In the genomic region with DNA sequence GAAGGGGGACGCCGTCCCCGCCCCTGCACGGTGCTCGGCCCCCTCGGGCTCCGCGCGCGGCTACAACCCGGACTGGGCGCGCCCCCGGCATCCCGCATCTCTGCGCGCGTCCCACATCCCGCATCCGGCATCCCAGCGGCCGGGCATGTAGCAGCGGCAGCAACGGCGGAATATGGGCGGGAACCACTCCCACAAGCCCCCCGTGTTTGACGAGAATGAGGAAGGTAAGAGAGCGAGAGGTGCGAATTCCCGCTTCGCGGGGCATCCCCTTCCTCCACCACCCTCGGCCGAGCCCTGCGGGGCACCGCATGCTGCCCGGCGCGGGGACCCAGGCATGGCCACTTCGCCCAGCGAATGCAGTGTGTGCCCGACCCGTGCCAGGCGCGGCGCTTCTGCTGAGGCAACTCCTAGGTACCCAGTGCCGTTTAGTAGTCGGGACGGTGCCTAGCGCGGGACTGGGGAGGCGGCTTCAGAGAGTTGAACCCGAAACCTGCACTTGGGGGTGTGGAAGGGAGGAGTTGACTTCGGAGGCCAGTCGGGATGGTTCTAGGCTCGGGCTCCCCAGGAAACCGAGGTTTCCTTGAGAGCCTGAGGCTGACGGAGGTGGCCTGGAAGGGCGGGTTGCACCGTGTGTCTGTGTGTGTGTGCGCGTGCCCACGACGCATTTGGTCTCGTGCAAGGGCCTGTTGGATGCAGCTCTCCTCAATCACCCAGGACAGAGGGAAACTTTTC, we compare ENCODE assay signal across 8 cellular contexts. TPM values are rescaled to one million over a fixed set of nuclear protein-coding genes. Genes with fewer than 3 reads are reported as not detected.
DNase-seq lines count a peak whose midpoint lies in the region; ATAC-seq, FAIRE-seq and TF ChIP-seq lines count a peak whose summit lies in the region.

No MANE protein-coding gene starts in this region.

- peak; percentile 6 for DNase-seq in NCI-H1092 treated with DMSO at 0.1 percent for 48 hours (lab: John Stamatoyannopoulos, UW)
- DNase-seq in NCI-H1092 (lab: John Stamatoyannopoulos, UW): no peak
- no peak for DNase-seq in K562 (ENCODE audit: extremely low read depth in 1 of 4, low spot score in 3 of 4)
- no peak for DNase-seq in kidney epithelial cell (ENCODE audit: low read depth)
- DNase-seq in stimulated activated naive CD8-positive, alpha-beta T cell treated with anti-CD3 and anti-CD28 coated beads, Interleukin-15, amount 100 ng/mL, for 72 hours: peak in 1 of 2 donors; percentile 13
- DNase-seq in mucosa of gallbladder (ENCODE audit: low spot score): no peak
- DNase-seq in ureter (ENCODE audit: low spot score): no peak

- H3K27ac ChIP-seq in K562 (ENCODE audit: extremely low read depth, low read depth, low read length): no peak overlapping the region

- peaks cover 78% of the 10 kb centered on the region for H3K27me3 Mint-ChIP-seq in stimulated activated naive CD8-positive, alpha-beta T cell treated with anti-CD3 and anti-CD28 coated beads, Interleukin-15, amount 100 ng/mL, for 72 hours

- H3K9me3 Mint-ChIP-seq in stimulated activated naive CD8-positive, alpha-beta T cell treated with anti-CD3 and anti-CD28 coated beads, Interleukin-15, amount 100 ng/mL, for 72 hours: no peaks in the 10 kb centered on the region

- no peaks in the 10 kb centered on the region for H3K36me3 ChIP-seq in K562 (ENCODE audit: control insufficient read depth, insufficient read depth, low read length)
- no peaks in the 10 kb centered on the region for H3K36me3 ChIP-seq in kidney epithelial cell (ENCODE audit: control insufficient read depth, insufficient read depth, low read length)

- TF ChIP-seq CTCF in K562 (IDR thresholded peaks at IDR 0.05 in 2 of 3, conservative IDR thresholded peaks at IDR 0.05 in 1 of 3; ENCODE audit: insufficient read depth in 2 of 3, low read depth in 1 of 3, low read length in 3 of 3) (no peak), kidney epithelial cell (IDR thresholded peaks at IDR 0.05; ENCODE audit: insufficient read depth, low read length, poor library complexity, severe bottlenecking) (no peak)

- no peak for TF ChIP-seq EP300 in K562 (IDR thresholded peaks at IDR 0.05; ENCODE audit: low read length)

- peak overlapping the region in 1 of 2 experiments; percentile 6; a peak in 1 of 4 replicates for H3K9ac ChIP-seq in K562 (ENCODE audit: insufficient read depth in 1 of 2, low read depth in 2 of 2, low read length in 2 of 2)

- no peak overlapping the region for H3K27ac Mint-ChIP-seq in stimulated activated naive CD8-positive, alpha-beta T cell treated with anti-CD3 and anti-CD28 coated beads, Interleukin-15, amount 100 ng/mL, for 72 hours

- H2AFZ ChIP-seq in K562 (ENCODE audit: low read depth, low read length): 0 out of 2 replicates have a peak overlapping the region, but pooled peaks have one; percentile 91

- intact Hi-C loops in K562 (cut with micrococcal nuclease): loop anchor here (2.0 to 5.0 kb wide), 2 partner anchors 91 to 325 kb away; no protein-coding TSS in a partner anchor

- no peak for FAIRE-seq in K562 (lab: Jason Lieb, UNC)

- H3K79me2 ChIP-seq in K562 (ENCODE audit: control insufficient read depth, insufficient read depth, low read length): no peaks in the 10 kb centered on the region

- ATAC-seq in K562 (no peak), HG03565 (IDR thresholded peaks at IDR 0.05; ENCODE audit: unreplicated experiment) (no peak)
- ATAC-seq in stimulated activated naive CD8-positive, alpha-beta T cell treated with anti-CD3 and anti-CD28 coated beads, Interleukin-15, amount 100 ng/mL, for 72 hours: peak; percentile 49

- POLR2A ChIA-PET in K562 (lab: Yijun Ruan, JAX): interaction anchor here (0.7 to 1.3 kb wide), 2 partner anchors 9 to 11 kb away, joined by 3 to 4 read pairs; no protein-coding TSS in a partner anchor

- peaks cover 7 to 22% of the 10 kb centered on the region in 2 experiments; a peak in 3 of 5 replicates for H3K4me1 ChIP-seq in K562 (replicated peaks in 1 of 2; ENCODE audit: control insufficient read depth in 2 of 2, insufficient read depth in 2 of 2, low read length in 2 of 2)

- no peaks in the 10 kb centered on the region for H4K20me1 ChIP-seq in K562 (replicated peaks; ENCODE audit: control insufficient read depth, insufficient read depth, low read length)

- no TSS peak for BruUV-seq in K562 (replicated peaks; lab: Mats Ljungman, UMichigan)

- peaks cover 21% of the 10 kb centered on the region for H3K4me1 Mint-ChIP-seq in stimulated activated naive CD8-positive, alpha-beta T cell treated with anti-CD3 and anti-CD28 coated beads, Interleukin-15, amount 100 ng/mL, for 72 hours

- CTCF ChIA-PET in K562 (lab: Yijun Ruan, JAX; ENCODE audit: low intra/inter-chr PET ratio): interaction anchor here (1.7 kb wide), 1 partner anchor 326 kb away, joined by 6 read pairs; no protein-coding TSS in a partner anchor

- H3K4me3 Mint-ChIP-seq in stimulated activated naive CD8-positive, alpha-beta T cell treated with anti-CD3 and anti-CD28 coated beads, Interleukin-15, amount 100 ng/mL, for 72 hours: peak overlapping the region; percentile 22 to 82

- no peak for TF ChIP-seq POLR2A in K562 (conservative IDR thresholded peaks at IDR 0.05)

- no peak for TF ChIP-seq RAD21 in K562 (CRISPR knock-in tag; conservative IDR thresholded peaks at IDR 0.05 in 1 of 2, IDR thresholded peaks at IDR 0.05 in 1 of 2)

- H3K4me3 ChIP-seq in K562 (no peak overlapping the region), kidney epithelial cell (ENCODE audit: low read depth, low read length) (peak overlapping the region; percentile 53)

- no peaks in the 10 kb centered on the region for H3K9me1 ChIP-seq in K562 (ENCODE audit: control insufficient read depth, insufficient read depth, low read length)

- WGBS in K562 (ENCODE audit: insufficient coverage, low coverage, missing lambda C conversion rate): 78% methylated on average over 27 of the region's 66 CpGs

- H3K27me3 ChIP-seq in K562 (ENCODE audit: control insufficient read depth in 2 of 2, insufficient read depth in 2 of 2, low read length in 2 of 2) (peaks cover 0 to 5% of the 10 kb centered on the region in 2 experiments; a peak in 1 of 5 replicates), kidney epithelial cell (ENCODE audit: control insufficient read depth, insufficient read depth, low read length) (no peaks in the 10 kb centered on the region)

- in situ Hi-C loops in K562 (cut with MboI): no loop called here

- H3K9me3 ChIP-seq in K562 (replicated peaks; ENCODE audit: control insufficient read depth, insufficient read depth, low read depth, low read length): no peaks in the 10 kb centered on the region

- H3K4me2 ChIP-seq in K562 (ENCODE audit: insufficient read depth, low read length): no peak overlapping the region

TF ChIP-seq in K562, 482 proteins besides CTCF, POLR2A, EP300 and RAD21:
- TF ChIP-seq CREB1 (IDR thresholded peaks at IDR 0.05): no peak
- no peak for TF ChIP-seq CREB1 (CRISPR knock-in tag; IDR thresholded peaks at IDR 0.05)
- peak; percentile 5; the same call in 1 of the 2 replicates for TF ChIP-seq L3MBTL2 (IDR thresholded peaks at IDR 0.05)

RNA-seq across cellular contexts. Expression of gene STK32B, which starts 0.6 kb away (rescaled TPM):
- 0.21 and 0.23 TPM in 2 replicates for total RNA-seq in K562 (2011; cell fraction: chromatin; rRNA removed; ENCODE audit: low replicate concordance)
- 0.13 TPM in 1 of 2 replicates, not detected in the other for total RNA-seq in K562 (2011; cell fraction: nucleolus; rRNA removed)
- total RNA-seq in K562 (2011; cell fraction: nucleoplasm; rRNA removed): 0.15 and 0.53 TPM in 2 replicates
- total RNA-seq in K562 (2014; rRNA removed) (0.08 TPM in 1 of 2 replicates, not detected in the other), K562 (2014; rRNA removed; fragmentation: Illumina TruSeq; extraction: Trizol) (0.11 and 0.16 TPM in 2 replicates), K562 (2015; rRNA removed; fragmentation: Illumina TruSeq; extraction: Trizol) (0.07 and 0.08 TPM in 2 replicates), K562 (2021) (0.18 and 0.20 TPM in 2 replicates), kidney epithelial cell (2.6 and 3.6 TPM in 2 replicates), mucosa of gallbladder (4.1 TPM), ureter (0.94 TPM)
- polyA plus RNA-seq in K562 (2011; rRNA removed) (not detected in 2 replicates), K562 (2014; fragmentation: Illumina TruSeq; extraction: Trizol) (0.10 and 0.12 TPM in 2 replicates), K562 (2014; fragmentation: Nextera tagmentation; extraction: Ambion mirVana) (under 1 TPM; 0.03 to 0.04 TPM), K562 (2014; rRNA removed) (0.05 and 0.22 TPM in 2 replicates)
- polyA plus RNA-seq in K562 (2011; cell fraction: cytosol; rRNA removed): 0.01 and 0.04 TPM in 2 replicates
- 0.14 TPM in 1 of 2 replicates, not detected in the other for polyA plus RNA-seq in K562 (2011; cell fraction: nucleus; rRNA removed)
- polyA plus RNA-seq in K562 (2012): 0.30 and 0.71 TPM in 2 replicates
- polyA minus RNA-seq in K562 (2011; rRNA and poly(A)+ RNA removed): 0.06 TPM in 1 of 2 replicates, not detected in the other
- not detected in 2 replicates for polyA minus RNA-seq in K562 (2011; cell fraction: cytosol; rRNA and poly(A)+ RNA removed)
- 0.13 TPM in 1 of 2 replicates, not detected in the other for polyA minus RNA-seq in K562 (2011; cell fraction: nucleus; rRNA and poly(A)+ RNA removed)

RNA-seq across cellular contexts. Expression of gene CYTL1, which starts 32.6 kb away (rescaled TPM):
- not detected in 2 replicates for total RNA-seq in K562 (2011; cell fraction: chromatin; rRNA removed; ENCODE audit: low replicate concordance)
- total RNA-seq in K562 (2011; cell fraction: nucleolus; rRNA removed): not detected in 2 replicates
- not detected in 2 replicates for total RNA-seq in K562 (2011; cell fraction: nucleoplasm; rRNA removed)
- total RNA-seq in K562 (2014; rRNA removed) (not detected in 2 replicates), K562 (2014; rRNA removed; fragmentation: Illumina TruSeq; extraction: Trizol) (not detected in 2 replicates), K562 (2015; rRNA removed; fragmentation: Illumina TruSeq; extraction: Trizol) (not detected in 2 replicates), K562 (2021) (not detected in 2 replicates), kidney epithelial cell (8.2 and 9.4 TPM in 2 replicates), mucosa of gallbladder (10.7 TPM), ureter (3.0 TPM)
- polyA plus RNA-seq in K562 (2011; rRNA removed) (not detected in 2 replicates), K562 (2014; fragmentation: Illumina TruSeq; extraction: Trizol) (not detected in 2 replicates), K562 (2014; fragmentation: Nextera tagmentation; extraction: Ambion mirVana) (not detected), K562 (2014; rRNA removed) (not detected in 2 replicates)
- not detected in 2 replicates for polyA plus RNA-seq in K562 (2011; cell fraction: cytosol; rRNA removed)
- not detected in 2 replicates for polyA plus RNA-seq in K562 (2011; cell fraction: nucleus; rRNA removed)
- polyA plus RNA-seq in K562 (2012): 0.19 TPM in 1 of 2 replicates, not detected in the other
- not detected in 2 replicates for polyA minus RNA-seq in K562 (2011; rRNA and poly(A)+ RNA removed)
- polyA minus RNA-seq in K562 (2011; cell fraction: cytosol; rRNA and poly(A)+ RNA removed): not detected in 2 replicates
- polyA minus RNA-seq in K562 (2011; cell fraction: nucleus; rRNA and poly(A)+ RNA removed): not detected in 2 replicates
